9 cellular contexts compared by ENCODE assay signal in the genomic region with DNA sequence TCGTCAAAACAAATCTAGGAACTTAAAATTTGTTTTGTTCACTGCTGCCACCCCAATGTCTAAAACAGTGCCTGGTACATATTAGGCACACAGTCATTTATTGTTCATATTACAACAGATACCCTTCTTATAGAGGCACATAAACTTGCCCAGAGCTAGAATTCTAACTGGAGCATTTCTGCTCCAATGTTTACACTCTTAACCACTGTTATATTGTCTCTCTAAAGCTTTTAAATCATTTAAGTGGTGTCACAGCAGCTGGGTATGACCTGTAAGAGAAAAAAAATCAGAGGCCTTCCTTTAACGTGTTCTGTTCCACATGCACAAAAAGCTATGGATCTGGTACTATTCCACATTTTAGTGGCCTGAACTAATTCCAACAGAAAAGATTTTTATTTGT. TPM values are rescaled to one million over a fixed set of nuclear protein-coding genes. Genes with fewer than 3 reads are reported as not detected.
A peak's percentile ranks its signal among the peaks of the same experiment; 100 is the strongest.
DNase-seq lines count a peak whose midpoint lies in the region; ATAC-seq and TF ChIP-seq lines count a peak whose summit lies in the region.
"Had no signal": no experiment of that assay in that cellular context is flagged by ENCODE, and none has a peak within 500 bp of the region (broad histone marks: within the 10 kb centered on the region; RNA-seq: fewer than 3 reads in every experiment).

No MANE protein-coding gene starts in this region.

- DNase-seq in right atrium auricular region (ENCODE audit: low spot score) (no peak), Right ventricle myocardium inferior (ENCODE audit: missing footprints) (no peak), mammary epithelial cell (no peak), hippocampal formation (lab: John Stamatoyannopoulos, UW) (no peak), NOMO-1 treated with DMSO at 0.1 percent for 48 hours (lab: John Stamatoyannopoulos, UW; ENCODE audit: unreplicated experiment) (no peak), T-helper 2 cell (no peak)
- DNase-seq in stimulated activated CD4-positive, alpha-beta T cell treated with anti-CD3 and anti-CD28 coated beads, Interleukin-2, amount 100 ng/mL, for 48 hours = no peak
- DNase-seq: stimulated activated naive CD4-positive, alpha-beta T cell treated with Interleukin-2 at 50 U/mL for 16 hours had no signal

- ATAC-seq in Right ventricle myocardium inferior = no peak

- dilution Hi-C loops in mammary epithelial cell (cut with HindIII; ENCODE audit: low sequenced_read_pairs) = no loop called here

- H3K27ac ChIP-seq in right atrium auricular region (peak overlapping the region; percentile 100), mammary epithelial cell (ENCODE audit: insufficient read depth, low read depth, low read length) (peak overlapping the region; percentile 99), mesodermal cell (ENCODE audit: low read depth, low read length, severe bottlenecking) (no peak overlapping the region)

- H3K36me3 ChIP-seq in right atrium auricular region (peaks cover 9% of the 10 kb centered on the region), mammary epithelial cell (ENCODE audit: insufficient read depth, low read length) (peaks cover 8% of the 10 kb centered on the region), mesodermal cell (ENCODE audit: control insufficient read depth, insufficient read depth, low read length) (peaks cover 50% of the 10 kb centered on the region)

- H3K4me3 ChIP-seq in right atrium auricular region (peak overlapping the region; percentile 93 to 97), mammary epithelial cell (replicated peaks in 1 of 3; ENCODE audit: insufficient read depth in 1 of 3, low read depth in 2 of 3, low read length in 3 of 3) (peak overlapping the region; percentile 92 to 93 (median 93)), mesodermal cell (ENCODE audit: extremely low read depth, insufficient read depth, low read length, poor library complexity, severe bottlenecking) (peak overlapping the region; percentile 97)

- CTCF ChIA-PET in mammary epithelial cell (lab: Charles Lee; ENCODE audit: low non-redundant PET) = no interaction called here

- in situ Hi-C loops in mammary epithelial cell (cut with MboI; ENCODE audit: low sequenced_read_pairs in 2 of 2) = no loop called here

- BruUV-seq in mammary epithelial cell (replicated peaks; lab: Mats Ljungman, UMichigan) = no TSS peak

- peak overlapping the region; percentile 86 for H3K4me2 ChIP-seq in mammary epithelial cell (ENCODE audit: insufficient read depth, low read depth, low read length)

- peak overlapping the region; percentile 99 for H3K9ac ChIP-seq in mammary epithelial cell (ENCODE audit: insufficient read depth, low read length)

- 0% methylated on average over 2 of the region's 2 CpGs for WGBS in mammary epithelial cell (ENCODE audit: low coverage, missing lambda C conversion rate)
- 75 to 90% methylated on average over 1 of the region's 2 CpGs for WGBS in mesodermal cell (ENCODE audit: insufficient coverage in 2 of 2), 2 experiments

- no peaks in the 10 kb centered on the region for H3K27me3 ChIP-seq in right atrium auricular region
- no peaks in the 10 kb centered on the region for H3K27me3 ChIP-seq in mammary epithelial cell (ENCODE audit: insufficient read depth, low read length)

- H3K9me3 ChIP-seq in right atrium auricular region (no peaks in the 10 kb centered on the region), mammary epithelial cell (replicated peaks; ENCODE audit: insufficient read depth, low read length) (no peaks in the 10 kb centered on the region), mesodermal cell (ENCODE audit: control insufficient read depth, low read length) (no peaks in the 10 kb centered on the region)

- H3K79me2 ChIP-seq in mammary epithelial cell (ENCODE audit: insufficient read depth, low read length) = peaks cover 82% of the 10 kb centered on the region

- H4K20me1 ChIP-seq in mammary epithelial cell (ENCODE audit: insufficient read depth, low read length) = peaks cover 20% of the 10 kb centered on the region

- TF ChIP-seq CTCF in right atrium auricular region (IDR thresholded peaks at IDR 0.05) = no peak
- TF ChIP-seq CTCF in mammary epithelial cell (conservative IDR thresholded peaks at IDR 0.05 in 1 of 2, IDR thresholded peaks at IDR 0.05 in 1 of 2; ENCODE audit: extremely low read depth in 1 of 2, insufficient read depth in 1 of 2, low read depth in 1 of 2, low read length in 2 of 2) = no peak

- H2AFZ ChIP-seq in mammary epithelial cell (ENCODE audit: low read depth, low read length) = no peak overlapping the region

- intact Hi-C loops in Right ventricle myocardium inferior (cut with DNase I) (no loop called here), mammary epithelial cell (cut with micrococcal nuclease) (no loop called here)

- H3K4me1 ChIP-seq in right atrium auricular region (peaks cover 0 to 62% of the 10 kb centered on the region in 2 donors), mammary epithelial cell (ENCODE audit: insufficient read depth, low read length) (peaks cover 27% of the 10 kb centered on the region), mesodermal cell (ENCODE audit: control insufficient read depth, insufficient read depth, low read length, poor library complexity, severe bottlenecking) (peaks cover 15% of the 10 kb centered on the region)

RNA-seq across cellular contexts. Expression of a gene that starts 3.0 kb away (rescaled TPM):
- total RNA-seq in right atrium auricular region = 100 to 1,000 TPM; 288 to 322 TPM
- 261 TPM for total RNA-seq in Right ventricle myocardium inferior
- total RNA-seq in mammary epithelial cell = 100 to 1,000 TPM; 338 to 352 TPM
- polyA plus RNA-seq in mammary epithelial cell = 311 TPM
- polyA minus RNA-seq in mammary epithelial cell = 367 TPM
- polyA plus RNA-seq in mesodermal cell (2013, experiment 1 of 2) = 341 TPM
- 366 TPM for polyA plus RNA-seq in mesodermal cell (2013, experiment 2 of 2)

RNA-seq across cellular contexts. Expression of a gene that starts 44.4 kb away (rescaled TPM):
- total RNA-seq in right atrium auricular region (10 to 100 TPM; 10.5 to 11.5 TPM), Right ventricle myocardium inferior (17.1 TPM), mammary epithelial cell (10 to 100 TPM; 23.0 to 26.8 TPM)
- polyA plus RNA-seq in mammary epithelial cell = 19.2 TPM
- 14.8 TPM for polyA minus RNA-seq in mammary epithelial cell
- 44.0 TPM for polyA plus RNA-seq in mesodermal cell (2013, experiment 1 of 2)
- 59.3 TPM for polyA plus RNA-seq in mesodermal cell (2013, experiment 2 of 2)
